In the genomic region with DNA sequence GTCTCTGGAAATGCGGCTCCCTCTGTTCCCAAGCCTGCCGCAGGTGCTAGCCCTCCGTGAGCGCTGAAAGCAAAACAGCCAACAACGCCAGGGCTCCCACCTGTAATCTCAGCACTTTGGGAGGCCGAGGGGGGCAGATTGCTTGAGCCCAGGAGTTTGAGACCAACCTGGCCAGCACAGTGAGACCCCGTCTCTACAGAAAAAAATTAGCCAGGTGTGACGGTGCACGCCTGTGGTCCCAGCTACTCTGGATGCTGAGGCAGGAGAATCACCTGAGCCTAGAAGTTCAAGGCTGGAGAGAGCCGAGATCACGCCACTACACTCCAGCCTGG, we compare ENCODE assay signal across 8 cellular contexts. TPM values are rescaled to one million over a fixed set of nuclear protein-coding genes. Genes with fewer than 3 reads are reported as not detected.
DNase-seq lines count a peak whose midpoint lies in the region; ATAC-seq and TF ChIP-seq lines count a peak whose summit lies in the region.
"Had no signal": no experiment of that assay in that cellular context is flagged by ENCODE, and none has a peak within 500 bp of the region (broad histone marks: within the 10 kb centered on the region; RNA-seq: fewer than 3 reads in every experiment).

No MANE protein-coding gene starts in this region.

- H3K4me1 ChIP-seq in body of pancreas (peaks cover 26% of the 10 kb centered on the region), lung (ENCODE audit: control insufficient read depth in 2 of 2, insufficient read depth in 2 of 2, low read length in 2 of 2) (peaks cover 0 to 12% of the 10 kb centered on the region in 2 donors), thoracic aorta (ENCODE audit: control insufficient read depth in 1 of 2, low read depth in 2 of 2) (peaks cover 20 to 36% of the 10 kb centered on the region in 2 donors)

- TF ChIP-seq CTCF in HL-60 (IDR thresholded peaks at IDR 0.05; ENCODE audit: insufficient read depth, low read length) = no peak
- no peak for TF ChIP-seq CTCF in body of pancreas (IDR thresholded peaks at IDR 0.05)
- no peak for TF ChIP-seq CTCF in lung (IDR thresholded peaks at IDR 0.05; ENCODE audit: control extremely low read depth, extremely low read depth)
- no peak for TF ChIP-seq CTCF in thoracic aorta (IDR thresholded peaks at IDR 0.05)

- H3K4me3 ChIP-seq in HL-60 (replicated peaks; ENCODE audit: insufficient read depth, low read length) (peak overlapping the region; percentile 45), body of pancreas (peak overlapping the region; percentile 17 to 62), lung (no peak overlapping the region), thoracic aorta (peak overlapping the region; percentile 75)

- no peak for DNase-seq in HL-60 (ENCODE audit: low read depth in 1 of 2, low spot score in 1 of 2)
- DNase-seq in body of pancreas = no peak
- no peak for DNase-seq in lung (ENCODE audit: low spot score)
- DNase-seq in thoracic aorta (ENCODE audit: low spot score) = no peak
- no peak for DNase-seq in NCI-H2227 (lab: John Stamatoyannopoulos, UW; ENCODE audit: unreplicated experiment)
- DNase-seq in stimulated activated CD4-positive, alpha-beta T cell treated with anti-CD3 and anti-CD28 coated beads, Interleukin-2, amount 100 ng/mL, for 48 hours = no peak
- DNase-seq: activated T-cell treated with anti-CD3 and anti-CD28 coated beads, Interleukin-2, amount 50 U/mL, for 72 hours had no signal

- H3K36me3 ChIP-seq in body of pancreas (replicated peaks in 1 of 2; ENCODE audit: insufficient read depth in 1 of 2, low read depth in 2 of 2) (no peaks in the 10 kb centered on the region), lung (ENCODE audit: control insufficient read depth in 2 of 2, insufficient read depth in 2 of 2, low read length in 2 of 2) (no peaks in the 10 kb centered on the region), thoracic aorta (no peaks in the 10 kb centered on the region)

- H3K27ac ChIP-seq in HL-60 (replicated peaks) (peak overlapping the region; percentile 93), body of pancreas (peak overlapping the region; percentile 99 to 100 (median 100)), lung (ENCODE audit: low read depth in 1 of 2, low read length in 1 of 2) (peak overlapping the region; percentile 99 to 100), thoracic aorta (peak overlapping the region; percentile 99 to 100)

- no peak for ATAC-seq in body of pancreas
- no peak for ATAC-seq in lung (ENCODE audit: insufficient read depth, low FRiP score)
- ATAC-seq in thoracic aorta (ENCODE audit: insufficient number of reproducible peaks, low FRiP score, low read depth) = no peak
- ATAC-seq in GM21529 (IDR thresholded peaks at IDR 0.05; ENCODE audit: unreplicated experiment) = no peak
- ATAC-seq: activated T-cell treated with anti-CD3 and anti-CD28 coated beads, Interleukin-2, amount 50 U/mL, for 72 hours had no signal

- intact Hi-C loops in body of pancreas (cut with DNase I) = no loop called here

- 9 to 21% methylated on average over 8 to 11 of the region's 11 CpGs for WGBS in body of pancreas, 2 donors
- WGBS in lung, 2 donors = 38 to 40% methylated on average over 11 of the region's 11 CpGs

- no peak for TF ChIP-seq POLR2A in body of pancreas (IDR thresholded peaks at IDR 0.05)

- H3K9me3 ChIP-seq in body of pancreas (no peaks in the 10 kb centered on the region), lung (ENCODE audit: control insufficient read depth in 2 of 2, insufficient read depth in 1 of 2, low read length in 1 of 2) (no peaks in the 10 kb centered on the region), thoracic aorta (no peaks in the 10 kb centered on the region)

- no peaks in the 10 kb centered on the region for H3K27me3 ChIP-seq in HL-60 (ENCODE audit: insufficient read depth, poor library complexity, severe bottlenecking)
- no peaks in the 10 kb centered on the region for H3K27me3 ChIP-seq in body of pancreas
- H3K27me3 ChIP-seq in lung (ENCODE audit: control insufficient read depth, insufficient read depth) = no peaks in the 10 kb centered on the region
- H3K27me3 ChIP-seq in thoracic aorta (replicated peaks; ENCODE audit: insufficient read depth) = no peaks in the 10 kb centered on the region

RNA-seq across cellular contexts. Expression of a gene that starts 41.3 kb away (rescaled TPM):
- total RNA-seq in body of pancreas (100 to 1,000 TPM; 532 to 757 TPM), lung (100 to 1,000 TPM; 755 to 925 TPM), thoracic aorta (1,000 to 10,000 TPM in 1 of 2 donors, 100 to 1,000 TPM in 1; 700 to 1,022 TPM)
- 1,000 to 10,000 TPM; 1,633 to 1,655 TPM for polyA plus RNA-seq in lung
